ENCODE assay signal across 16 cellular contexts in genomic region chr1:247335871-247336270, GRCh38. TPM values are rescaled to one million over a fixed set of nuclear protein-coding genes. Genes with fewer than 3 reads are reported as not detected.
A peak's percentile ranks its signal among the peaks of the same experiment; 100 is the strongest.
DNase-seq lines count a peak whose midpoint lies in the region; ATAC-seq and TF ChIP-seq lines count a peak whose summit lies in the region.
"Had no signal": no experiment of that assay in that cellular context is flagged by ENCODE, and none has a peak within 500 bp of the region (broad histone marks: within the 10 kb centered on the region; RNA-seq: fewer than 3 reads in every experiment).

No MANE protein-coding gene starts in this region.

- intact Hi-C loops in right cardiac atrium (cut with DNase I): no loop called here
- intact Hi-C loops in Right ventricle myocardium superior (cut with DNase I): no loop called here
- intact Hi-C loops in vagina (cut with DNase I): no loop called here

- peak overlapping the region in 3 of 5 experiments; percentile 27 to 84 (median 51) for H3K27ac Mint-ChIP-seq in brain

- H3K4me3 ChIP-seq in right cardiac atrium (ENCODE audit: low read length) (no peak overlapping the region), iPS-20b (ENCODE audit: low read length) (peak overlapping the region; percentile 27; the same call in 1 of the 2 replicates), vagina (peak overlapping the region in 1 of 2 donors; percentile 9)
- H3K4me3 ChIP-seq: left lung, mucosa of descending colon, right lobe of liver had no signal

- H3K9ac ChIP-seq in iPS-20b (ENCODE audit: low read depth, low read length): no peak overlapping the region

- no peak for TF ChIP-seq POLR2A in vagina (IDR thresholded peaks at IDR 0.05)

- H3K27me3 Mint-ChIP-seq in brain: no peaks in the 10 kb centered on the region
- H3K27me3 Mint-ChIP-seq: activated CD4-positive, alpha-beta T cell treated with anti-CD3 and anti-CD28 coated beads, Interleukin-2, amount 10 ng/mL, durations not matched to agents 7 days and 5 days had no signal

- no peak for ATAC-seq in right cardiac atrium
- no peak for ATAC-seq in Right ventricle myocardium superior (ENCODE audit: poor library complexity)
- ATAC-seq: left lung; mucosa of descending colon; right lobe of liver; stimulated activated naive CD8-positive, alpha-beta T cell treated with anti-CD3 and anti-CD28 coated beads, Interleukin-15, Interleukin-2, amounts not matched to agents 100 U/mL and 50 U/mL, for 24 hours had no signal

- DNase-seq in right cardiac atrium (peak; percentile 38 to 77 (median 70)), Right ventricle myocardium superior (no peak), vagina (ENCODE audit: extremely low spot score in 2 of 2) (no peak), superior temporal gyrus (ENCODE audit: extremely low spot score) (no peak), activated gamma-delta T cell (lab: John Stamatoyannopoulos, UW) (no peak), NCI-H526 treated with DMSO at 0.1 percent for 48 hours (lab: John Stamatoyannopoulos, UW) (no peak)
- DNase-seq: activated CD4-positive, alpha-beta T cell treated with anti-CD3 and anti-CD28 coated beads, Interleukin-2, amount 10 ng/mL, durations not matched to agents 7 days and 5 days; activated naive CD4-positive, alpha-beta T cell treated with Interleukin-2 at 50 U/mL for 16 hours; left lung; mucosa of descending colon; NCI-H1105 treated with DMSO at 0.1 percent for 48 hours; RPMI8226; stimulated activated naive CD8-positive, alpha-beta T cell treated with anti-CD3 and anti-CD28 coated beads, Interleukin-15, Interleukin-2, amounts not matched to agents 100 U/mL and 50 U/mL, for 24 hours had no signal

- no peaks in the 10 kb centered on the region for H3K27me3 ChIP-seq in right cardiac atrium (ENCODE audit: control insufficient read depth, insufficient read depth)
- no peaks in the 10 kb centered on the region for H3K27me3 ChIP-seq in iPS-20b (ENCODE audit: insufficient read depth, low read length)
- no peaks in the 10 kb centered on the region for H3K27me3 ChIP-seq in vagina
- H3K27me3 ChIP-seq: right lobe of liver had no signal

- TF ChIP-seq CTCF in brain (conservative IDR thresholded peaks at IDR 0.05) (no peak), vagina (IDR thresholded peaks at IDR 0.05) (no peak)

- H3K9me3 ChIP-seq in right cardiac atrium (ENCODE audit: control insufficient read depth, low read length) (no peaks in the 10 kb centered on the region), iPS-20b (ENCODE audit: insufficient read depth, low read depth, low read length) (no peaks in the 10 kb centered on the region), vagina (no peaks in the 10 kb centered on the region)
- H3K9me3 ChIP-seq: left lung, mucosa of descending colon, right lobe of liver had no signal

- peaks cover 22% of the 10 kb centered on the region for H3K36me3 Mint-ChIP-seq in brain

- no peaks in the 10 kb centered on the region for H3K9me3 Mint-ChIP-seq in brain
- H3K9me3 Mint-ChIP-seq: activated CD4-positive, alpha-beta T cell treated with anti-CD3 and anti-CD28 coated beads, Interleukin-2, amount 10 ng/mL, durations not matched to agents 7 days and 5 days had no signal

- H3K4me1 Mint-ChIP-seq in brain: peaks cover 57% of the 10 kb centered on the region

- H3K36me3 ChIP-seq in iPS-20b (ENCODE audit: insufficient read depth, low read depth, low read length) (peaks cover 36% of the 10 kb centered on the region), vagina (no peaks in the 10 kb centered on the region)
- H3K36me3 ChIP-seq: left lung, right lobe of liver had no signal

- no peak overlapping the region for H3K27ac ChIP-seq in right cardiac atrium (ENCODE audit: low read length)
- H3K27ac ChIP-seq in iPS-20b (ENCODE audit: low read length): no peak overlapping the region
- peak overlapping the region; percentile 70 for H3K27ac ChIP-seq in vagina
- H3K27ac ChIP-seq: left lung, right lobe of liver had no signal

- H3K4me1 ChIP-seq in right cardiac atrium (ENCODE audit: control insufficient read depth, insufficient read depth, low read length) (peaks cover 10% of the 10 kb centered on the region), iPS-20b (ENCODE audit: insufficient read depth, low read length) (peaks cover 30% of the 10 kb centered on the region), vagina (peaks cover 62% of the 10 kb centered on the region)

- H3K4me3 Mint-ChIP-seq in brain: peak overlapping the region in 2 of 5 experiments; percentile 86 to 88
- H3K4me3 Mint-ChIP-seq: activated CD4-positive, alpha-beta T cell treated with anti-CD3 and anti-CD28 coated beads, Interleukin-2, amount 10 ng/mL, durations not matched to agents 7 days and 5 days had no signal

- WGBS in right cardiac atrium: 33% methylated on average over 11 of the region's 11 CpGs

RNA-seq across cellular contexts. Expression of gene ZNF496, which starts 4.2 kb away (rescaled TPM):
- total RNA-seq in right cardiac atrium (10 to 100 TPM; 16.9 to 19.5 (median 17.4) TPM), Right ventricle myocardium superior (12.2 TPM), vagina (39.0 TPM)
- polyA plus RNA-seq in right cardiac atrium (7.9 TPM), brain (ENCODE audit: insufficient read depth, low read depth, low replicate concordance) (32.4 TPM)

Comparison
In these comparisons a context has a peak if more than half of its experiments do, and no peak if none do; other contexts are left out.
1. DNase-seq: peak in right cardiac atrium (3 of 3); none in Right ventricle myocardium superior (single experiment), vagina (0 of 2), superior temporal gyrus (single experiment), activated gamma-delta T cell (single experiment) and NCI-H526 treated with DMSO at 0.1 percent for 48 hours (single experiment).